Comparison of ENCODE assay signal across 20 cellular contexts in the genomic region with DNA sequence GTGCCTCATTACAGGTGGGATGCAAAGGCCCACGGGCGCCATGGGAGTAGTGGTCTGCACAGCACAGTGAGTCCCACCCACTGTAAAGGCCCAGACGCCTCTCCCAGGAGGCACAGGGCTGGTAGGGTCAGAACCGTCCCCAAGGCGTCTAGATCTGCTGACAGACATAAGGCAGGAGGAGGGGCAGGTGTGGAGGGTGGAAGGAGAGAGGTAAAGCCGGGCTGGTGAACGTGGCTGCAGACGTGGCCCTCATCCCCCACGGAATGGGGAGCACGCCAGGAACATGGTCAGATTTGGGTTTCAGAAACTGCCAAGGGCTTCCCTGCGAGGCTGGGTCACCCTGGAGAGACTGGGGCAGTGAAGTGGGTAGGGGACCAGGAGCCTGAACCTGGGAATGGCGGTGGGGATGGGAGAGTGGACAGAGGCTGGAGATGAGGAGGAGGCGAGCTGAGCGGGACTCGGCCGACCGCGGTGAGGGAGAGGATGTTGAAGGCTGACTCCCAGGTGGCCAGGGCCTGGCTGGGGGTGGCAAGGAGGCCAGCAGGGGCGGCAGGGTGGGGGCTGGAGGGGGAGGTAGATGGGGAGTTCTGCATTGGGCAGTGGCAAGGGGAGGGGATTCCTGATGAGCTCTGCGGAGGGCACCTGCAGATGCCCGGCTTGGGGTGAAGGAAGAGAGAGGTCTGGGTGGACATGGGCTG.
DNase-seq lines count a peak whose midpoint lies in the region; ATAC-seq and TF ChIP-seq lines count a peak whose summit lies in the region.
"Had no signal": no experiment of that assay in that cellular context is flagged by ENCODE, and none has a peak within 500 bp of the region (broad histone marks: within the 10 kb centered on the region; RNA-seq: fewer than 3 reads in every experiment).

No MANE protein-coding gene starts in this region.

- no peak overlapping the region for H3K4me3 Mint-ChIP-seq in CD8-positive, alpha-beta memory T cell
- peak overlapping the region; percentile 23; the same call in 1 of the 2 replicates for H3K4me3 Mint-ChIP-seq in HFFc6
- H3K4me3 Mint-ChIP-seq: CD14-positive monocyte had no signal

- no peaks in the 10 kb centered on the region for H3K9me3 ChIP-seq in CD8-positive, alpha-beta memory T cell (ENCODE audit: low read length)
- H3K9me3 ChIP-seq: MG63 had no signal

- no peaks in the 10 kb centered on the region for H3K27me3 Mint-ChIP-seq in CD8-positive, alpha-beta memory T cell
- H3K27me3 Mint-ChIP-seq in HFFc6 (ENCODE audit: insufficient read depth) = peaks cover 55% of the 10 kb centered on the region

- no peak overlapping the region for H3K4me3 ChIP-seq in CD8-positive, alpha-beta memory T cell (ENCODE audit: low read length)
- H3K4me3 ChIP-seq in fibroblast of villous mesenchyme (ENCODE audit: low read depth, low read length) = peak overlapping the region; percentile 32
- H3K4me3 ChIP-seq: MG63, SK-N-MC had no signal

- no peaks in the 10 kb centered on the region for H3K27me3 ChIP-seq in CD8-positive, alpha-beta memory T cell (ENCODE audit: insufficient read depth, low read length, poor library complexity, severe bottlenecking)
- H3K27me3 ChIP-seq: MG63 had no signal

- no peaks in the 10 kb centered on the region for H3K36me3 ChIP-seq in CD8-positive, alpha-beta memory T cell (ENCODE audit: insufficient read depth, low read length)
- H3K36me3 ChIP-seq: MG63 had no signal

- TF ChIP-seq CTCF in HFFc6 (IDR thresholded peaks at IDR 0.05) (no peak), fibroblast of villous mesenchyme (IDR thresholded peaks at IDR 0.05; ENCODE audit: insufficient read depth, low read depth, low read length) (no peak)

- peak overlapping the region; percentile 38 for H3K27ac ChIP-seq in CD8-positive, alpha-beta memory T cell (ENCODE audit: low read depth, low read length)
- H3K27ac ChIP-seq: SK-N-MC had no signal

- H3K4me1 ChIP-seq in CD8-positive, alpha-beta memory T cell (ENCODE audit: insufficient read depth, low read length) = peaks cover 23% of the 10 kb centered on the region

- POLR2A ChIA-PET in CD8-positive, alpha-beta memory T cell (lab: Charles Lee) = no interaction called here

- CTCF ChIA-PET in CD8-positive, alpha-beta memory T cell (lab: Charles Lee) = no interaction called here

- H3K4me1 Mint-ChIP-seq in CD8-positive, alpha-beta memory T cell = peaks cover 13 to 21% (median 13%) of the 10 kb centered on the region in 3 donors
- H3K4me1 Mint-ChIP-seq in HFFc6 (ENCODE audit: low read depth) = peaks cover 10% of the 10 kb centered on the region

- peak in 1 of 5 donors; percentile 33 for DNase-seq in CD8-positive, alpha-beta memory T cell
- DNase-seq in HFFc6 = no peak
- peak; percentile 36 for DNase-seq in RPMI8226
- no peak for DNase-seq in fibroblast of villous mesenchyme (ENCODE audit: low read depth)
- no peak for DNase-seq in HCEC 1CT
- DNase-seq in NCI-H146 (lab: John Stamatoyannopoulos, UW) = no peak
- DNase-seq: AML-193, DND-41, MG63, NCI-H1105, NCI-H1694 treated with DMSO at 0.1 percent for 48 hours, NCI-H2107, NCI-H345, NCI-H69 had no signal

- H3K36me3 Mint-ChIP-seq in CD8-positive, alpha-beta memory T cell = peaks cover 0 to 2% (median 0%) of the 10 kb centered on the region in 3 donors
- H3K36me3 Mint-ChIP-seq in HFFc6 (ENCODE audit: low read depth) = peaks cover 12% of the 10 kb centered on the region
- H3K36me3 Mint-ChIP-seq: CD14-positive monocyte had no signal

- peak overlapping the region in 3 of 8 donors; percentile 59 to 73 (median 60) for H3K27ac Mint-ChIP-seq in CD8-positive, alpha-beta memory T cell
- H3K27ac Mint-ChIP-seq in HFFc6 = no peak overlapping the region

- ATAC-seq in HG03439 (IDR thresholded peaks at IDR 0.05; ENCODE audit: unreplicated experiment) (no peak), GM19397 (IDR thresholded peaks at IDR 0.05; ENCODE audit: unreplicated experiment) (no peak)
- ATAC-seq: HCT116, HepG2 had no signal

- no peaks in the 10 kb centered on the region for H3K9me3 Mint-ChIP-seq in CD8-positive, alpha-beta memory T cell
- peaks cover 4% of the 10 kb centered on the region; the same call in 1 of the 2 replicates for H3K9me3 Mint-ChIP-seq in HFFc6
